In the genomic region with DNA sequence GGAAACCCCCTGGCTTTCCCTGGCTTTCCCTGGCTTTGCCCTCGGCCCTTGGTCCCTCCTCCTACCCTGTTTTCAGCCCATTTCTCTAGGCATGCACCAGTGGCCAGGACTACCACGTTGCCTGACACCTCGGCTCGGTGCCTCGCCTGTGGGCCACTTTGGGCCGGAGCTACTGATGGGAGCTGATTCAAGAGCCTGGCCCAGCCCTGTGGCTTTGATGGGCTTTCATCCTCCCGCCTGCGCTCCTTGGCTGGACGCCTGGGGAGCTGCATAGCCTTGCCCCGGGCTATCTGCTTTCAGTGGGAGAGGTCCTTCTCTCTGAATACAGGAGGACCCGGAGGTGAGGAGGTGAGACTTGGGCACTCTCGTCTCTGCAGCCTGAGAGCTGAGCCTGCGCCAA, we compare ENCODE assay signal across 21 cellular contexts.
DNase-seq lines count a peak whose midpoint lies in the region; ATAC-seq and TF ChIP-seq lines count a peak whose summit lies in the region.
"Had no signal": no experiment of that assay in that cellular context is flagged by ENCODE, and none has a peak within 500 bp of the region (broad histone marks: within the 10 kb centered on the region; RNA-seq: fewer than 3 reads in every experiment).

No MANE protein-coding gene starts in this region.

- no peaks in the 10 kb centered on the region for H3K36me3 Mint-ChIP-seq in CD8-positive, alpha-beta memory T cell
- H3K36me3 Mint-ChIP-seq in nephron progenitor cell (ENCODE audit: low read depth), result no peaks in the 10 kb centered on the region
- H3K36me3 Mint-ChIP-seq in naive thymus-derived CD4-positive, alpha-beta T cell, result no peaks in the 10 kb centered on the region

- CTCF ChIA-PET in CD8-positive, alpha-beta memory T cell (lab: Charles Lee), result no interaction called here
- CTCF ChIA-PET in naive thymus-derived CD4-positive, alpha-beta T cell (lab: Charles Lee), result no interaction called here

- ATAC-seq in naive thymus-derived CD4-positive, alpha-beta T cell, result no peak
- ATAC-seq: stimulated activated naive CD8-positive, alpha-beta T cell treated with anti-CD3 and anti-CD28 coated beads, Interleukin-15, amount 100 ng/mL, for 72 hours had no signal

- intact Hi-C loops in naive thymus-derived CD4-positive, alpha-beta T cell (cut with micrococcal nuclease), result no loop called here

- H3K27me3 Mint-ChIP-seq in CD8-positive, alpha-beta memory T cell, result peaks cover 0 to 2% of the 10 kb centered on the region in 2 donors
- H3K27me3 Mint-ChIP-seq in nephron progenitor cell (ENCODE audit: low read depth, poor library complexity), result peaks cover 61% of the 10 kb centered on the region
- H3K27me3 Mint-ChIP-seq in naive thymus-derived CD4-positive, alpha-beta T cell, result peaks cover 0 to 42% (median 16%) of the 10 kb centered on the region in 5 donors

- no peaks in the 10 kb centered on the region for H3K4me1 ChIP-seq in CD8-positive, alpha-beta memory T cell (ENCODE audit: insufficient read depth, low read length)
- no peaks in the 10 kb centered on the region for H3K4me1 ChIP-seq in naive thymus-derived CD4-positive, alpha-beta T cell (ENCODE audit: control insufficient read depth in 2 of 2, insufficient read depth in 2 of 2, low read length in 2 of 2)
- peaks cover 0 to 10% (median 0%) of the 10 kb centered on the region in 4 donors for H3K4me1 ChIP-seq in tibial nerve

- H3K9me3 Mint-ChIP-seq in CD8-positive, alpha-beta memory T cell, result no peaks in the 10 kb centered on the region
- H3K9me3 Mint-ChIP-seq in nephron progenitor cell, result no peaks in the 10 kb centered on the region
- H3K9me3 Mint-ChIP-seq in naive thymus-derived CD4-positive, alpha-beta T cell, result no peaks in the 10 kb centered on the region
- H3K9me3 Mint-ChIP-seq: stimulated activated naive CD8-positive, alpha-beta T cell treated with anti-CD3 and anti-CD28 coated beads, Interleukin-15, amount 100 ng/mL, for 72 hours had no signal

- TF ChIP-seq CTCF in nephron progenitor cell (IDR thresholded peaks at IDR 0.05) (no peak), tibial nerve (IDR thresholded peaks at IDR 0.05) (no peak)

- H3K4me3 ChIP-seq in CD8-positive, alpha-beta memory T cell (ENCODE audit: low read length), result no peak overlapping the region
- no peak overlapping the region for H3K4me3 ChIP-seq in naive thymus-derived CD4-positive, alpha-beta T cell (ENCODE audit: low read length)
- no peak overlapping the region for H3K4me3 ChIP-seq in tibial nerve
- H3K4me3 ChIP-seq: BLaER1 treated with 17β-estradiol and CSF1 and Interleukin-3, amounts not matched to agents 10 nM and 100 nM; dorsolateral prefrontal cortex; MG63; transverse colon had no signal

- no peak for TF ChIP-seq POLR2A in tibial nerve (IDR thresholded peaks at IDR 0.05)

- H3K27me3 ChIP-seq in CD8-positive, alpha-beta memory T cell (ENCODE audit: insufficient read depth, low read length, poor library complexity, severe bottlenecking), result no peaks in the 10 kb centered on the region
- H3K27me3 ChIP-seq in naive thymus-derived CD4-positive, alpha-beta T cell (ENCODE audit: control insufficient read depth in 2 of 2, insufficient read depth in 2 of 2, low read length in 2 of 2), result no peaks in the 10 kb centered on the region
- H3K27me3 ChIP-seq in tibial nerve, result no peaks in the 10 kb centered on the region
- H3K27me3 ChIP-seq: BLaER1 treated with 17β-estradiol and CSF1 and Interleukin-3, amounts not matched to agents 10 nM and 100 nM; MG63; transverse colon had no signal

- DNase-seq in CD8-positive, alpha-beta memory T cell, result no peak
- peak; percentile 81 for DNase-seq in NCI-H146 treated with DMSO at 0.1 percent for 48 hours (lab: John Stamatoyannopoulos, UW; ENCODE audit: unreplicated experiment)
- DNase-seq in ecto neural progenitor cell (ENCODE audit: low spot score), result peak; percentile 71
- peak; percentile 29 for DNase-seq in nephron progenitor cell
- DNase-seq in naive thymus-derived CD4-positive, alpha-beta T cell, result no peak
- DNase-seq in tibial nerve (ENCODE audit: low spot score in 2 of 2), result no peak
- no peak for DNase-seq in cerebellar nuclear complex (lab: John Stamatoyannopoulos, UW)
- DNase-seq in GDM1 (lab: John Stamatoyannopoulos, UW), result no peak
- DNase-seq: activated CD4-positive, alpha-beta T cell treated with anti-CD3 and anti-CD28 coated beads for 4 hours; activated naive CD4-positive, alpha-beta T cell treated with anti-CD3 and anti-CD28 coated beads, Interleukin-2, amount 50 U/mL, for 16 hours; anterior cingulate cortex; Calu3; dorsolateral prefrontal cortex; MG63; NCI-H1417; NCI-H2171 treated with DMSO at 0.1 percent for 48 hours; SHP77; stimulated activated naive CD8-positive, alpha-beta T cell treated with anti-CD3 and anti-CD28 coated beads, Interleukin-15, amount 100 ng/mL, for 72 hours; SW 1271; transverse colon had no signal

- POLR2A ChIA-PET in CD8-positive, alpha-beta memory T cell (lab: Charles Lee), result no interaction called here
- POLR2A ChIA-PET in naive thymus-derived CD4-positive, alpha-beta T cell (lab: Charles Lee), result no interaction called here

- TF ChIP-seq EP300 in tibial nerve (IDR thresholded peaks at IDR 0.05), result no peak

- no peak overlapping the region for H3K27ac Mint-ChIP-seq in CD8-positive, alpha-beta memory T cell
- no peak overlapping the region for H3K27ac Mint-ChIP-seq in nephron progenitor cell
- H3K27ac Mint-ChIP-seq in naive thymus-derived CD4-positive, alpha-beta T cell, result no peak overlapping the region
- H3K27ac Mint-ChIP-seq: stimulated activated naive CD8-positive, alpha-beta T cell treated with anti-CD3 and anti-CD28 coated beads, Interleukin-15, amount 100 ng/mL, for 72 hours had no signal

- WGBS in tibial nerve, 2 donors, result 72 to 75% methylated on average over 13 of the region's 13 CpGs

- H3K9me3 ChIP-seq in CD8-positive, alpha-beta memory T cell (ENCODE audit: low read length), result no peaks in the 10 kb centered on the region
- no peaks in the 10 kb centered on the region for H3K9me3 ChIP-seq in naive thymus-derived CD4-positive, alpha-beta T cell (ENCODE audit: control insufficient read depth in 2 of 3, low read length in 3 of 3)
- no peaks in the 10 kb centered on the region for H3K9me3 ChIP-seq in tibial nerve
- H3K9me3 ChIP-seq: BLaER1 treated with 17β-estradiol and CSF1 and Interleukin-3, amounts not matched to agents 10 nM and 100 nM; MG63; transverse colon had no signal

- H3K4me3 Mint-ChIP-seq in CD8-positive, alpha-beta memory T cell, result no peak overlapping the region
- H3K4me3 Mint-ChIP-seq in nephron progenitor cell, result peak overlapping the region; percentile 19
- H3K4me3 Mint-ChIP-seq in naive thymus-derived CD4-positive, alpha-beta T cell, result no peak overlapping the region
- H3K4me3 Mint-ChIP-seq: stimulated activated naive CD8-positive, alpha-beta T cell treated with anti-CD3 and anti-CD28 coated beads, Interleukin-15, amount 100 ng/mL, for 72 hours had no signal

- peak overlapping the region; percentile 57 for H3K27ac ChIP-seq in CD8-positive, alpha-beta memory T cell (ENCODE audit: low read depth, low read length)
- no peak overlapping the region for H3K27ac ChIP-seq in naive thymus-derived CD4-positive, alpha-beta T cell (ENCODE audit: low read depth, low read length)
- H3K27ac ChIP-seq in tibial nerve, result no peak overlapping the region
- H3K27ac ChIP-seq: BLaER1 treated with 17β-estradiol and CSF1 and Interleukin-3, amounts not matched to agents 10 nM and 100 nM; dorsolateral prefrontal cortex; transverse colon had no signal

- no peaks in the 10 kb centered on the region for H3K4me1 Mint-ChIP-seq in CD8-positive, alpha-beta memory T cell
- peaks cover 56% of the 10 kb centered on the region for H3K4me1 Mint-ChIP-seq in nephron progenitor cell
- H3K4me1 Mint-ChIP-seq in naive thymus-derived CD4-positive, alpha-beta T cell, result peaks cover 0 to 7% (median 0%) of the 10 kb centered on the region in 7 donors
- H3K4me1 Mint-ChIP-seq: stimulated activated naive CD8-positive, alpha-beta T cell treated with anti-CD3 and anti-CD28 coated beads, Interleukin-15, amount 100 ng/mL, for 72 hours had no signal

- H3K36me3 ChIP-seq in CD8-positive, alpha-beta memory T cell (ENCODE audit: insufficient read depth, low read length), result no peaks in the 10 kb centered on the region
- H3K36me3 ChIP-seq in naive thymus-derived CD4-positive, alpha-beta T cell (ENCODE audit: control insufficient read depth in 2 of 3, insufficient read depth in 3 of 3, low read length in 3 of 3), result no peaks in the 10 kb centered on the region
- H3K36me3 ChIP-seq in tibial nerve, result no peaks in the 10 kb centered on the region
- H3K36me3 ChIP-seq: BLaER1 treated with 17β-estradiol and CSF1 and Interleukin-3, amounts not matched to agents 10 nM and 100 nM; MG63; transverse colon had no signal

Comparison
In these comparisons a context has a peak if more than half of its experiments do, and no peak if none do; other contexts are left out.
1. DNase-seq: peak in NCI-H146 treated with DMSO at 0.1 percent for 48 hours (single experiment), ecto neural progenitor cell (single experiment) and nephron progenitor cell (single experiment); none in CD8-positive, alpha-beta memory T cell (0 of 5), naive thymus-derived CD4-positive, alpha-beta T cell (0 of 9), tibial nerve (0 of 2), cerebellar nuclear complex (0 of 2) and GDM1 (single experiment).